Comparison of ENCODE assay signal across 8 cellular contexts in the genomic region with DNA sequence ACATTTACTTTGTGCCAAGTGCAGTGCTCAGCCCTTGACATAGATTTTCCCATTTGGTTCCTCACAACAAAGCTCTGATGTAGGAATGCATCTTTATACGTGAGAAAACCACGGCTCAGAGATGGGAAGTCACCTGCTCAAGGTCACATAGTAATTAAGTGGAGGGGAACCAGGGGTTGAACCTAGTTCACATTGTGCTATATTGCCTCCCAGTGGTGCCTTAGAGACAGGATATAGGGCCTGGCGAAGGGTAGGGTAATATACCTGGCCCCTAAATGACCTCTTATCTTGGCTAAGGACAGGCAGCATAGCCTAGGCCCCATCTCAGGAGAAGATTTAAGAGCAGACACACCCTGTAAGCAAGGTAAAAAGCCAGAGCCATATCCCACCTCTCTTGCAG.
A peak's percentile ranks its signal among the peaks of the same experiment; 100 is the strongest.
DNase-seq lines count a peak whose midpoint lies in the region; ATAC-seq and TF ChIP-seq lines count a peak whose summit lies in the region.

No MANE protein-coding gene starts in this region.

- no peak overlapping the region for H3K9ac ChIP-seq in mammary epithelial cell (ENCODE audit: insufficient read depth, low read length)

- in situ Hi-C loops in mammary epithelial cell (cut with MboI; ENCODE audit: low sequenced_read_pairs in 2 of 2) = no loop called here

- H3K79me2 ChIP-seq in mammary epithelial cell (ENCODE audit: insufficient read depth, low read length) = peaks cover 13% of the 10 kb centered on the region

- peak overlapping the region; percentile 36 for H3K27ac ChIP-seq in naive thymus-derived CD4-positive, alpha-beta T cell (ENCODE audit: low read depth, low read length)
- no peak overlapping the region for H3K27ac ChIP-seq in A673 (ENCODE audit: low read depth, low read length, poor library complexity, severe bottlenecking)
- H3K27ac ChIP-seq in mammary epithelial cell (ENCODE audit: insufficient read depth, low read depth, low read length) = no peak overlapping the region

- H3K4me2 ChIP-seq in mammary epithelial cell (ENCODE audit: insufficient read depth, low read depth, low read length) = no peak overlapping the region

- DNase-seq in activated T-helper 1 cell treated with anti-CD3 and anti-CD28 coated beads, Interleukin-12 subunit alpha, Interleukin-12 subunit beta, Interleukin-2, Interleukin-4 antibody, amounts not matched to agents 30 ng/mL and 10 ng/mL and 1 ng/mL, durations not matched to agents 14 hours and 24 hours and 36 hours (ENCODE audit: low spot score) = peak; percentile 3
- DNase-seq in naive thymus-derived CD4-positive, alpha-beta T cell = peak in 7 of 9 donors; percentile 60 to 76 (median 66)
- no peak for DNase-seq in H4 (ENCODE audit: low spot score)
- DNase-seq in A673 (ENCODE audit: low spot score) = no peak
- no peak for DNase-seq in mammary epithelial cell
- no peak for DNase-seq in hepatic stellate cell (ENCODE audit: low spot score)

- H3K36me3 Mint-ChIP-seq in activated T-helper 1 cell treated with anti-CD3 and anti-CD28 coated beads, Interleukin-12 subunit alpha, Interleukin-12 subunit beta, Interleukin-2, Interleukin-4 antibody, amounts not matched to agents 30 ng/mL and 10 ng/mL and 1 ng/mL, durations not matched to agents 14 hours and 24 hours and 36 hours (ENCODE audit: low read depth) = no peaks in the 10 kb centered on the region
- H3K36me3 Mint-ChIP-seq in naive thymus-derived CD4-positive, alpha-beta T cell = peaks cover 0 to 2% (median 0%) of the 10 kb centered on the region in 5 donors

- H3K27me3 Mint-ChIP-seq in activated T-helper 1 cell treated with anti-CD3 and anti-CD28 coated beads, Interleukin-12 subunit alpha, Interleukin-12 subunit beta, Interleukin-2, Interleukin-4 antibody, amounts not matched to agents 30 ng/mL and 10 ng/mL and 1 ng/mL, durations not matched to agents 14 hours and 24 hours and 36 hours (ENCODE audit: insufficient read depth) = peaks cover 3% of the 10 kb centered on the region
- no peaks in the 10 kb centered on the region for H3K27me3 Mint-ChIP-seq in naive thymus-derived CD4-positive, alpha-beta T cell

- no peaks in the 10 kb centered on the region for H3K9me3 Mint-ChIP-seq in activated T-helper 1 cell treated with anti-CD3 and anti-CD28 coated beads, Interleukin-12 subunit alpha, Interleukin-12 subunit beta, Interleukin-2, Interleukin-4 antibody, amounts not matched to agents 30 ng/mL and 10 ng/mL and 1 ng/mL, durations not matched to agents 14 hours and 24 hours and 36 hours
- H3K9me3 Mint-ChIP-seq in naive thymus-derived CD4-positive, alpha-beta T cell = no peaks in the 10 kb centered on the region

- H3K36me3 ChIP-seq in naive thymus-derived CD4-positive, alpha-beta T cell (ENCODE audit: control insufficient read depth in 2 of 3, insufficient read depth in 3 of 3, low read length in 3 of 3) = no peaks in the 10 kb centered on the region
- H3K36me3 ChIP-seq in A673 (ENCODE audit: insufficient read depth, low read length, poor library complexity, severe bottlenecking) (no peaks in the 10 kb centered on the region), mammary epithelial cell (ENCODE audit: insufficient read depth, low read length) (no peaks in the 10 kb centered on the region)

- no peak overlapping the region for H3K27ac Mint-ChIP-seq in activated T-helper 1 cell treated with anti-CD3 and anti-CD28 coated beads, Interleukin-12 subunit alpha, Interleukin-12 subunit beta, Interleukin-2, Interleukin-4 antibody, amounts not matched to agents 30 ng/mL and 10 ng/mL and 1 ng/mL, durations not matched to agents 14 hours and 24 hours and 36 hours
- peak overlapping the region in 5 of 9 donors; percentile 69 to 91 (median 83) for H3K27ac Mint-ChIP-seq in naive thymus-derived CD4-positive, alpha-beta T cell

- no peaks in the 10 kb centered on the region for H4K20me1 ChIP-seq in mammary epithelial cell (ENCODE audit: insufficient read depth, low read length)

- CTCF ChIA-PET in naive thymus-derived CD4-positive, alpha-beta T cell (lab: Charles Lee) = interaction anchor here (0.6 to 1.8 kb wide), 14 partner anchors 10 to 961 kb away, joined by 3 to 6 read pairs (median 3); no protein-coding TSS in a partner anchor
- CTCF ChIA-PET in A673 (lab: Charles Lee) = no interaction called here
- CTCF ChIA-PET in mammary epithelial cell (lab: Charles Lee; ENCODE audit: low non-redundant PET) = no interaction called here

- peaks cover 5 to 22% of the 10 kb centered on the region in 2 donors for H3K4me1 ChIP-seq in naive thymus-derived CD4-positive, alpha-beta T cell (ENCODE audit: control insufficient read depth in 2 of 2, insufficient read depth in 2 of 2, low read length in 2 of 2)
- H3K4me1 ChIP-seq in A673 (ENCODE audit: insufficient read depth, low read length, poor library complexity, severe bottlenecking) = peaks cover 7% of the 10 kb centered on the region
- peaks cover 37% of the 10 kb centered on the region for H3K4me1 ChIP-seq in mammary epithelial cell (ENCODE audit: insufficient read depth, low read length)

- H3K4me1 Mint-ChIP-seq in activated T-helper 1 cell treated with anti-CD3 and anti-CD28 coated beads, Interleukin-12 subunit alpha, Interleukin-12 subunit beta, Interleukin-2, Interleukin-4 antibody, amounts not matched to agents 30 ng/mL and 10 ng/mL and 1 ng/mL, durations not matched to agents 14 hours and 24 hours and 36 hours (ENCODE audit: low read depth) = peaks cover 8% of the 10 kb centered on the region
- H3K4me1 Mint-ChIP-seq in naive thymus-derived CD4-positive, alpha-beta T cell = peaks cover 11 to 54% (median 24%) of the 10 kb centered on the region in 7 donors

- POLR2A ChIA-PET in naive thymus-derived CD4-positive, alpha-beta T cell (lab: Charles Lee) = interaction anchor here (0.5 to 4.7 kb wide), 5 partner anchors 14 to 85 kb away, joined by 3 to 53 read pairs (median 3); no protein-coding TSS in a partner anchor
- POLR2A ChIA-PET in A673 (lab: Charles Lee; ENCODE audit: low non-redundant PET) = no interaction called here

- H3K4me3 Mint-ChIP-seq in activated T-helper 1 cell treated with anti-CD3 and anti-CD28 coated beads, Interleukin-12 subunit alpha, Interleukin-12 subunit beta, Interleukin-2, Interleukin-4 antibody, amounts not matched to agents 30 ng/mL and 10 ng/mL and 1 ng/mL, durations not matched to agents 14 hours and 24 hours and 36 hours = no peak overlapping the region
- peak overlapping the region in 7 of 10 donors; percentile 6 to 56 (median 44) for H3K4me3 Mint-ChIP-seq in naive thymus-derived CD4-positive, alpha-beta T cell

- no peaks in the 10 kb centered on the region for H3K9me3 ChIP-seq in naive thymus-derived CD4-positive, alpha-beta T cell (ENCODE audit: control insufficient read depth in 2 of 3, low read length in 3 of 3)
- H3K9me3 ChIP-seq in A673 (ENCODE audit: low read depth, low read length, poor library complexity, severe bottlenecking) (no peaks in the 10 kb centered on the region), mammary epithelial cell (replicated peaks; ENCODE audit: insufficient read depth, low read length) (no peaks in the 10 kb centered on the region)

- no TSS peak for BruUV-seq in A673 (replicated peaks; lab: Mats Ljungman, UMichigan)
- no TSS peak for BruUV-seq in mammary epithelial cell (replicated peaks; lab: Mats Ljungman, UMichigan)

- no peak overlapping the region for H2AFZ ChIP-seq in mammary epithelial cell (ENCODE audit: low read depth, low read length)

- WGBS in mammary epithelial cell (ENCODE audit: low coverage, missing lambda C conversion rate) = 80% methylated on average over 3 of the region's 3 CpGs

- intact Hi-C loops in activated T-helper 1 cell treated with anti-CD3 and anti-CD28 coated beads, Interleukin-12 subunit alpha, Interleukin-12 subunit beta, Interleukin-2, Interleukin-4 antibody, amounts not matched to agents 30 ng/mL and 10 ng/mL and 1 ng/mL, durations not matched to agents 14 hours and 24 hours and 36 hours (cut with micrococcal nuclease) = loop anchor here (1.0 to 10.0 kb wide), 3 partner anchors 205 to 957 kb away; no protein-coding TSS in a partner anchor
- intact Hi-C loops in naive thymus-derived CD4-positive, alpha-beta T cell (cut with micrococcal nuclease) = loop anchor here (1.0 to 10.0 kb wide), 22 partner anchors 25 to 980 kb away; partner anchors contain the start of gene FOXP1 (in 1 of the 2)
- intact Hi-C loops in A673 (cut with micrococcal nuclease; ENCODE audit: unreplicated experiment) = no loop called here
- intact Hi-C loops in mammary epithelial cell (cut with micrococcal nuclease) = loop anchor here (5.0 to 10.0 kb wide), 2 partner anchors 173 to 445 kb away; no protein-coding TSS in a partner anchor

- TF ChIP-seq CTCF in A673 (conservative IDR thresholded peaks at IDR 0.05; ENCODE audit: low read depth, low read length) = no peak
- TF ChIP-seq CTCF in mammary epithelial cell (conservative IDR thresholded peaks at IDR 0.05 in 1 of 2, IDR thresholded peaks at IDR 0.05 in 1 of 2; ENCODE audit: extremely low read depth in 1 of 2, insufficient read depth in 1 of 2, low read depth in 1 of 2, low read length in 2 of 2) = peak in 1 of 2 donors; percentile 13

- ATAC-seq in GM18873 (IDR thresholded peaks at IDR 0.05; ENCODE audit: low FRiP score, unreplicated experiment) = peak; percentile 60
- ATAC-seq in HG03354 (IDR thresholded peaks at IDR 0.05; ENCODE audit: poor library complexity, severe bottlenecking, unreplicated experiment) = peak; percentile 84
- ATAC-seq in naive thymus-derived CD4-positive, alpha-beta T cell = peak; percentile 96

- H3K27me3 ChIP-seq in naive thymus-derived CD4-positive, alpha-beta T cell (ENCODE audit: control insufficient read depth in 2 of 2, insufficient read depth in 2 of 2, low read length in 2 of 2) = no peaks in the 10 kb centered on the region
- H3K27me3 ChIP-seq in A673 (replicated peaks; ENCODE audit: insufficient read depth, low read depth, low read length, poor library complexity) = no peaks in the 10 kb centered on the region
- no peaks in the 10 kb centered on the region for H3K27me3 ChIP-seq in mammary epithelial cell (ENCODE audit: insufficient read depth, low read length)

- dilution Hi-C loops in mammary epithelial cell (cut with HindIII; ENCODE audit: low sequenced_read_pairs) = no loop called here

- no peak overlapping the region for H3K4me3 ChIP-seq in naive thymus-derived CD4-positive, alpha-beta T cell (ENCODE audit: low read length)
- H3K4me3 ChIP-seq in A673 (ENCODE audit: low read depth, low read length, poor library complexity, severe bottlenecking) = no peak overlapping the region
- H3K4me3 ChIP-seq in mammary epithelial cell (replicated peaks in 1 of 3; ENCODE audit: insufficient read depth in 1 of 3, low read depth in 2 of 3, low read length in 3 of 3) = no peak overlapping the region

Comparison
In these comparisons a context has a peak if more than half of its experiments do, and no peak if none do; other contexts are left out.
1. DNase-seq: peak in activated T-helper 1 cell treated with anti-CD3 and anti-CD28 coated beads, Interleukin-12 subunit alpha, Interleukin-12 subunit beta, Interleukin-2, Interleukin-4 antibody, amounts not matched to agents 30 ng/mL and 10 ng/mL and 1 ng/mL, durations not matched to agents 14 hours and 24 hours and 36 hours (single experiment) and naive thymus-derived CD4-positive, alpha-beta T cell (7 of 9); none in H4 (single experiment), A673 (single experiment), mammary epithelial cell (single experiment) and hepatic stellate cell (single experiment).
2. Peak in every context shown above with its lines, with median percentiles within 50 percentile points of each other: ATAC-seq.